ENCODE assay signal across 8 cellular contexts in the genomic region with DNA sequence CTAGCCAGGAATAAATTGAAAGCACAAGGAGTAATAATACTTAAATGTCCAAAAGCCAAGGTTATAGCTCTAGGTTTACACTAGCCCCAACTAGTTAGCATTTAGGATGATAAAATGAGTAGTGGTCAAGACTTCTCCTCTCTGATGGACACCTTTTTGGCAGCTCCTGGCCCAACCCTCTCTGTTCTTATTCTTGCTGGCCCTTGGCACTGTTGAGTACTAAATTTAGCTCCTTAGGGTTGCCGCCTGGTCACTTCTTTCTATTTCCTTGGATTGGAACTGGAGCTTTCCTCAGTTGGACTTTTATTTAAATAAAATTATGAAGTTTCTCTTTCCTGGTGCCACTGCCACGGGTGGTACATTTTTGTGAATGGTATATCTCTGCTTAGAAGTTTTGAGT. TPM values are rescaled to one million over a fixed set of nuclear protein-coding genes. Genes with fewer than 3 reads are reported as not detected.
DNase-seq lines count a peak whose midpoint lies in the region; ATAC-seq and TF ChIP-seq lines count a peak whose summit lies in the region.

No MANE protein-coding gene starts in this region.

- H3K9me3 Mint-ChIP-seq in H9: no peaks in the 10 kb centered on the region
- H3K9me3 Mint-ChIP-seq in activated T-helper 1 cell treated with anti-CD3 and anti-CD28 coated beads, Interleukin-12 subunit alpha, Interleukin-12 subunit beta, Interleukin-2, Interleukin-4 antibody, amounts not matched to agents 30 ng/mL and 10 ng/mL and 1 ng/mL, durations not matched to agents 14 hours and 24 hours and 36 hours: no peaks in the 10 kb centered on the region

- H2AFZ ChIP-seq in H9 (ENCODE audit: low read length): no peak overlapping the region

- no peaks in the 10 kb centered on the region for H3K23me2 ChIP-seq in H9 (ENCODE audit: insufficient read length, low read depth, low read length, poor library complexity, severe bottlenecking)

- H3K36me3 ChIP-seq in right atrium auricular region (no peaks in the 10 kb centered on the region), spleen (peaks cover 0 to 25% (median under 1%) of the 10 kb centered on the region in 6 donors)

- H3K36me3 Mint-ChIP-seq in H9 (ENCODE audit: insufficient read depth in 1 of 3, low read depth in 3 of 3): peaks cover 2 to 16% (median 10%) of the 10 kb centered on the region in 3 experiments; a peak in 4 of 7 replicates
- peaks cover 12% of the 10 kb centered on the region for H3K36me3 Mint-ChIP-seq in activated T-helper 1 cell treated with anti-CD3 and anti-CD28 coated beads, Interleukin-12 subunit alpha, Interleukin-12 subunit beta, Interleukin-2, Interleukin-4 antibody, amounts not matched to agents 30 ng/mL and 10 ng/mL and 1 ng/mL, durations not matched to agents 14 hours and 24 hours and 36 hours (ENCODE audit: low read depth)

- no peaks in the 10 kb centered on the region for H3K27me3 ChIP-seq in H9 (ENCODE audit: insufficient read depth, low read length)
- H3K27me3 ChIP-seq in right atrium auricular region: no peaks in the 10 kb centered on the region
- H3K27me3 ChIP-seq in spleen (replicated peaks in 1 of 7): no peaks in the 10 kb centered on the region

- H3K27ac ChIP-seq in H9 (ENCODE audit: insufficient read length, low read depth, low read length): peak overlapping the region; percentile 48
- peak overlapping the region; percentile 9 to 42 for H3K27ac ChIP-seq in right atrium auricular region
- H3K27ac ChIP-seq in spleen: peak overlapping the region in 6 of 8 donors; percentile 27 to 81 (median 78)

- no peaks in the 10 kb centered on the region for H4K20me1 ChIP-seq in H9 (ENCODE audit: control insufficient read depth, insufficient read depth, insufficient read length)

- H4K91ac ChIP-seq in H9 (ENCODE audit: insufficient read length, low read depth, low read length): no peak overlapping the region

- H3K56ac ChIP-seq in H9 (ENCODE audit: insufficient read length, low read depth, low read length): no peak overlapping the region

- no peak overlapping the region for H2BK5ac ChIP-seq in H9 (ENCODE audit: insufficient read length, low read length)

- no peak overlapping the region for H4K8ac ChIP-seq in H9 (replicated peaks; ENCODE audit: insufficient read length, low read depth, low read length)

- no peak overlapping the region for H3K4ac ChIP-seq in H9 (ENCODE audit: low read depth, low read length)

- H3K79me2 ChIP-seq in H9 (ENCODE audit: insufficient read depth, low read length): peaks cover 37% of the 10 kb centered on the region; the same call in 1 of the 2 replicates

- no peak for DNase-seq in H9
- no peak for DNase-seq in activated T-helper 1 cell treated with anti-CD3 and anti-CD28 coated beads, Interleukin-12 subunit alpha, Interleukin-12 subunit beta, Interleukin-2, Interleukin-4 antibody, amounts not matched to agents 30 ng/mL and 10 ng/mL and 1 ng/mL, durations not matched to agents 14 hours and 24 hours and 36 hours (ENCODE audit: low spot score)
- no peak for DNase-seq in right atrium auricular region (ENCODE audit: low spot score)
- no peak for DNase-seq in spleen
- no peak for DNase-seq in kidney glomerular epithelial cell (lab: John Stamatoyannopoulos, UW)
- no peak for DNase-seq in NCI-H146 treated with DMSO at 0.1 percent for 48 hours (lab: John Stamatoyannopoulos, UW; ENCODE audit: unreplicated experiment)
- DNase-seq in NCI-H345 (lab: John Stamatoyannopoulos, UW): no peak

- no peaks in the 10 kb centered on the region for H3K27me3 Mint-ChIP-seq in H9 (ENCODE audit: low read depth)
- H3K27me3 Mint-ChIP-seq in activated T-helper 1 cell treated with anti-CD3 and anti-CD28 coated beads, Interleukin-12 subunit alpha, Interleukin-12 subunit beta, Interleukin-2, Interleukin-4 antibody, amounts not matched to agents 30 ng/mL and 10 ng/mL and 1 ng/mL, durations not matched to agents 14 hours and 24 hours and 36 hours (ENCODE audit: insufficient read depth): no peaks in the 10 kb centered on the region

- no peak overlapping the region for H2BK12ac ChIP-seq in H9 (ENCODE audit: insufficient read length, low read depth, low read length)

- no peak overlapping the region for H2AK5ac ChIP-seq in H9 (ENCODE audit: insufficient read length, low read length)

- no peak overlapping the region for H3K23ac ChIP-seq in H9 (ENCODE audit: insufficient read length, low read depth, low read length)

- H2BK15ac ChIP-seq in H9 (ENCODE audit: low read depth, low read length): no peak overlapping the region

- no peak for TF ChIP-seq POLR2A in spleen (IDR thresholded peaks at IDR 0.05)

- no peak for TF ChIP-seq CTCF in H9 (conservative IDR thresholded peaks at IDR 0.05)
- no peak for TF ChIP-seq CTCF in right atrium auricular region (IDR thresholded peaks at IDR 0.05)
- TF ChIP-seq CTCF in spleen (IDR thresholded peaks at IDR 0.05 in 8 of 11, conservative IDR thresholded peaks at IDR 0.05 in 3 of 11): no peak

- WGBS in H9 (ENCODE audit: extremely low coverage, insufficient read length, low lambda C conversion rate): no CpG with 5 or more reads among the region's 2 CpGs
- WGBS in spleen, 5 donors: 22 to 49% (median 30%) methylated on average over 2 of the region's 2 CpGs

- no peak overlapping the region for H3T11ph ChIP-seq in H9 (ENCODE audit: low read length)

- H3K4me3 ChIP-seq in right atrium auricular region (no peak overlapping the region), spleen (peak overlapping the region in 3 of 8 donors; percentile 2 to 51 (median 4))

- no peak overlapping the region for H3K9ac ChIP-seq in H9 (ENCODE audit: extremely low read depth, insufficient read length, low read length)

- H4K5ac ChIP-seq in H9 (ENCODE audit: insufficient read length, low read depth, low read length): no peak overlapping the region

- H3K79me1 ChIP-seq in H9 (ENCODE audit: insufficient read depth, low read depth, low read length, poor library complexity, severe bottlenecking): no peaks in the 10 kb centered on the region

- peak overlapping the region; percentile 74 for H3K4me2 ChIP-seq in H9 (ENCODE audit: insufficient read depth, insufficient read length, low read length)

- peaks cover 71 to 73% of the 10 kb centered on the region in 2 experiments for H3K4me1 Mint-ChIP-seq in H9
- H3K4me1 Mint-ChIP-seq in activated T-helper 1 cell treated with anti-CD3 and anti-CD28 coated beads, Interleukin-12 subunit alpha, Interleukin-12 subunit beta, Interleukin-2, Interleukin-4 antibody, amounts not matched to agents 30 ng/mL and 10 ng/mL and 1 ng/mL, durations not matched to agents 14 hours and 24 hours and 36 hours (ENCODE audit: low read depth): peaks cover 82% of the 10 kb centered on the region

- intact Hi-C loops in activated T-helper 1 cell treated with anti-CD3 and anti-CD28 coated beads, Interleukin-12 subunit alpha, Interleukin-12 subunit beta, Interleukin-2, Interleukin-4 antibody, amounts not matched to agents 30 ng/mL and 10 ng/mL and 1 ng/mL, durations not matched to agents 14 hours and 24 hours and 36 hours (cut with micrococcal nuclease): loop anchor here (1.0 kb wide), 1 partner anchor 9 kb away; no protein-coding TSS in a partner anchor
- intact Hi-C loops in spleen (cut with DNase I; ENCODE audit: low total_unique reads): no loop called here

- H3K27ac Mint-ChIP-seq in H9: peak overlapping the region in 2 of 3 experiments; percentile 31 to 88; a peak in 3 of 7 replicates
- peak overlapping the region; percentile 41 for H3K27ac Mint-ChIP-seq in activated T-helper 1 cell treated with anti-CD3 and anti-CD28 coated beads, Interleukin-12 subunit alpha, Interleukin-12 subunit beta, Interleukin-2, Interleukin-4 antibody, amounts not matched to agents 30 ng/mL and 10 ng/mL and 1 ng/mL, durations not matched to agents 14 hours and 24 hours and 36 hours

- no peak overlapping the region for H3K18ac ChIP-seq in H9 (ENCODE audit: insufficient read length, low read depth, low read length)

- H3K4me1 ChIP-seq in H9 (ENCODE audit: insufficient read depth, low read length) (peaks cover 14% of the 10 kb centered on the region; the same call in 1 of the 2 replicates), right atrium auricular region (peaks cover 0 to 95% of the 10 kb centered on the region in 2 donors), spleen (peaks cover 70 to 100% (median 99%) of the 10 kb centered on the region in 6 donors)

- H3K9me3 ChIP-seq in H9 (ENCODE audit: control insufficient read depth, low read depth, low read length) (no peaks in the 10 kb centered on the region), right atrium auricular region (no peaks in the 10 kb centered on the region), spleen (no peaks in the 10 kb centered on the region)

- H2BK20ac ChIP-seq in H9 (ENCODE audit: low read depth, low read length, poor library complexity, severe bottlenecking): no peak overlapping the region

- no peak overlapping the region for H2BK120ac ChIP-seq in H9 (ENCODE audit: low read depth, low read length, poor library complexity, severe bottlenecking)

- peak overlapping the region; percentile 43 to 72; a peak in 3 of 5 replicates for H3K4me3 Mint-ChIP-seq in H9
- H3K4me3 Mint-ChIP-seq in activated T-helper 1 cell treated with anti-CD3 and anti-CD28 coated beads, Interleukin-12 subunit alpha, Interleukin-12 subunit beta, Interleukin-2, Interleukin-4 antibody, amounts not matched to agents 30 ng/mL and 10 ng/mL and 1 ng/mL, durations not matched to agents 14 hours and 24 hours and 36 hours: peak overlapping the region; percentile 19

- H3K14ac ChIP-seq in H9 (ENCODE audit: insufficient read depth, low read length): no peak overlapping the region

- ATAC-seq in GM21619 (IDR thresholded peaks at IDR 0.05; ENCODE audit: unreplicated experiment): no peak

RNA-seq across cellular contexts. Expression of a gene that starts 28.3 kb away (rescaled TPM):
- 133 and 147 TPM in 2 replicates for total RNA-seq in H9 (2021)
- total RNA-seq in activated T-helper 1 cell treated with anti-CD3 and anti-CD28 coated beads, Interleukin-12 subunit alpha, Interleukin-12 subunit beta, Interleukin-2, Interleukin-4 antibody, amounts not matched to agents 30 ng/mL and 10 ng/mL and 1 ng/mL, durations not matched to agents 14 hours and 24 hours and 36 hours: 130 and 132 TPM in 2 replicates
- 10 to 100 TPM; 32.7 to 48.8 TPM for total RNA-seq in right atrium auricular region
- total RNA-seq in spleen: 100 to 1,000 TPM in 3 of 7 donors, 10 to 100 TPM in 4; 86.0 to 121 (median 97.4) TPM
- 10 to 100 TPM in 2 of 3 donors, 1 to 10 TPM in 1; 9.8 to 24.2 (median 14.6) TPM for polyA plus RNA-seq in spleen

Comparison
In these comparisons a context has a peak if more than half of its experiments do, and no peak if none do; other contexts are left out.
1. H3K27ac ChIP-seq: peak in every context shown above with its lines; median percentile 78 in spleen; 48 in H9; 26 in right atrium auricular region.